9 cellular contexts compared by ENCODE assay signal in genomic region chr7:150383710-150384397, GRCh38. TPM values are rescaled to one million over a fixed set of nuclear protein-coding genes. Genes with fewer than 3 reads are reported as not detected.
DNase-seq lines count a peak whose midpoint lies in the region; ATAC-seq, FAIRE-seq and TF ChIP-seq lines count a peak whose summit lies in the region.
"Had no signal": no experiment of that assay in that cellular context is flagged by ENCODE, and none has a peak within 500 bp of the region (broad histone marks: within the 10 kb centered on the region; RNA-seq: fewer than 3 reads in every experiment).

No MANE protein-coding gene starts in this region.

- peak overlapping the region; percentile 81 for H3K27ac ChIP-seq in C4-2B
- H3K27ac ChIP-seq in K562 (ENCODE audit: extremely low read depth, low read depth, low read length), result no peak overlapping the region

- POLR2A ChIA-PET in K562 (lab: Yijun Ruan, JAX), result interaction anchor here (0.5 to 1.7 kb wide), 11 partner anchors 9 to 181 kb away, joined by 3 to 7 read pairs (median 4); a partner anchor contains a TSS

- CTCF ChIA-PET in K562 (lab: Yijun Ruan, JAX; ENCODE audit: low intra/inter-chr PET ratio), result no interaction called here

- H3K27me3 ChIP-seq in K562 (ENCODE audit: control insufficient read depth in 2 of 2, insufficient read depth in 2 of 2, low read length in 2 of 2), result no peaks in the 10 kb centered on the region

- in situ Hi-C loops in K562 (cut with MboI), result no loop called here

- 85% methylated on average over 22 of the region's 22 CpGs for WGBS in K562 (ENCODE audit: insufficient coverage, low coverage, missing lambda C conversion rate)

- TF ChIP-seq CTCF in C4-2B (conservative IDR thresholded peaks at IDR 0.05) (no peak), K562 (IDR thresholded peaks at IDR 0.05 in 2 of 3, conservative IDR thresholded peaks at IDR 0.05 in 1 of 3; ENCODE audit: insufficient read depth in 2 of 3, low read depth in 1 of 3, low read length in 3 of 3) (no peak)

- H3K4me3 ChIP-seq in K562, result no peak overlapping the region

- no peaks in the 10 kb centered on the region for H3K9me3 ChIP-seq in K562 (replicated peaks; ENCODE audit: control insufficient read depth, insufficient read depth, low read depth, low read length)

- DNase-seq in NCI-H146 treated with DMSO at 0.1 percent for 48 hours (lab: John Stamatoyannopoulos, UW; ENCODE audit: unreplicated experiment) (peak; percentile 99), K562 (ENCODE audit: extremely low read depth in 1 of 4, low spot score in 3 of 4) (peak in 3 of 4 experiments; percentile 41 to 58 (median 56)), midbrain (lab: John Stamatoyannopoulos, UW) (peak; percentile 95), H54 (ENCODE audit: insufficient read length, low spot score) (no peak), glomerular visceral epithelial cell (ENCODE audit: extremely low spot score) (no peak)
- DNase-seq: NCI-H1694 treated with DMSO at 0.1 percent for 48 hours had no signal

- peak overlapping the region in 1 of 2 experiments; percentile 83; a peak in 2 of 4 replicates for H3K9ac ChIP-seq in K562 (ENCODE audit: insufficient read depth in 1 of 2, low read depth in 2 of 2, low read length in 2 of 2)

- BruUV-seq in K562 (replicated peaks; lab: Mats Ljungman, UMichigan), result no TSS peak

- H2AFZ ChIP-seq in K562 (ENCODE audit: low read depth, low read length), result no peak overlapping the region

- peaks cover 10% of the 10 kb centered on the region for H3K9me1 ChIP-seq in K562 (ENCODE audit: control insufficient read depth, insufficient read depth, low read length)

- intact Hi-C loops in K562 (cut with micrococcal nuclease), result no loop called here

- peaks cover 9 to 45% of the 10 kb centered on the region in 2 experiments for H3K4me1 ChIP-seq in K562 (replicated peaks in 1 of 2; ENCODE audit: control insufficient read depth in 2 of 2, insufficient read depth in 2 of 2, low read length in 2 of 2)

- no peak for FAIRE-seq in K562 (lab: Jason Lieb, UNC)
- no peak for FAIRE-seq in H54 (lab: Jason Lieb, UNC)

- no peak for TF ChIP-seq POLR2A in K562 (conservative IDR thresholded peaks at IDR 0.05)
- no peak for TF ChIP-seq POLR2A in H54 (IDR thresholded peaks at IDR 0.05; ENCODE audit: low read depth, low read length)

- H3K36me3 ChIP-seq in K562 (ENCODE audit: control insufficient read depth, insufficient read depth, low read length), result peaks cover 21% of the 10 kb centered on the region; the same call in 2 of the 3 replicates

- ATAC-seq in K562 (no peak), HG03039 (IDR thresholded peaks at IDR 0.05; ENCODE audit: unreplicated experiment) (no peak), HG03095 (IDR thresholded peaks at IDR 0.05; ENCODE audit: unreplicated experiment) (no peak)

- no peak overlapping the region for H3K4me2 ChIP-seq in K562 (ENCODE audit: insufficient read depth, low read length)

- TF ChIP-seq RAD21 in K562 (CRISPR knock-in tag; conservative IDR thresholded peaks at IDR 0.05 in 1 of 2, IDR thresholded peaks at IDR 0.05 in 1 of 2), result no peak

- no peak for TF ChIP-seq EP300 in K562 (IDR thresholded peaks at IDR 0.05; ENCODE audit: low read length)

- peaks cover 53% of the 10 kb centered on the region for H3K79me2 ChIP-seq in K562 (ENCODE audit: control insufficient read depth, insufficient read depth, low read length)

- H4K20me1 ChIP-seq in K562 (replicated peaks; ENCODE audit: control insufficient read depth, insufficient read depth, low read length), result peaks cover 32% of the 10 kb centered on the region

TF ChIP-seq in K562, 482 proteins besides CTCF, POLR2A, EP300 and RAD21 (continues in another document):
- TF ChIP-seq RBFOX2 (IDR thresholded peaks at IDR 0.05; ENCODE audit: low read depth, low read length), result peak; percentile 36; the same call in 1 of the 2 replicates
- TF ChIP-seq, protein P1, sequence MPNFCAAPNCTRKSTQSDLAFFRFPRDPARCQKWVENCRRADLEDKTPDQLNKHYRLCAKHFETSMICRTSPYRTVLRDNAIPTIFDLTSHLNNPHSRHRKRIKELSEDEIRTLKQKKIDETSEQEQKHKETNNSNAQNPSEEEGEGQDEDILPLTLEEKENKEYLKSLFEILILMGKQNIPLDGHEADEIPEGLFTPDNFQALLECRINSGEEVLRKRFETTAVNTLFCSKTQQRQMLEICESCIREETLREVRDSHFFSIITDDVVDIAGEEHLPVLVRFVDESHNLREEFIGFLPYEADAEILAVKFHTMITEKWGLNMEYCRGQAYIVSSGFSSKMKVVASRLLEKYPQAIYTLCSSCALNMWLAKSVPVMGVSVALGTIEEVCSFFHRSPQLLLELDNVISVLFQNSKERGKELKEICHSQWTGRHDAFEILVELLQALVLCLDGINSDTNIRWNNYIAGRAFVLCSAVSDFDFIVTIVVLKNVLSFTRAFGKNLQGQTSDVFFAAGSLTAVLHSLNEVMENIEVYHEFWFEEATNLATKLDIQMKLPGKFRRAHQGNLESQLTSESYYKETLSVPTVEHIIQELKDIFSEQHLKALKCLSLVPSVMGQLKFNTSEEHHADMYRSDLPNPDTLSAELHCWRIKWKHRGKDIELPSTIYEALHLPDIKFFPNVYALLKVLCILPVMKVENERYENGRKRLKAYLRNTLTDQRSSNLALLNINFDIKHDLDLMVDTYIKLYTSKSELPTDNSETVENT (CRISPR knock-in tag; IDR thresholded peaks at IDR 0.05), result 0 out of 2 replicates have a peak, but pooled peaks have one; percentile 10

RNA-seq across cellular contexts. Expression of gene ZNF775, which starts 4.7 kb away (rescaled TPM):
- total RNA-seq in K562 (2011; cell fraction: chromatin; rRNA removed; ENCODE audit: low replicate concordance), result 3.1 and 10.5 TPM in 2 replicates
- 12.0 and 14.7 TPM in 2 replicates for total RNA-seq in K562 (2011; cell fraction: nucleolus; rRNA removed)
- 5.9 TPM in 2 replicates for total RNA-seq in K562 (2011; cell fraction: nucleoplasm; rRNA removed)
- total RNA-seq in K562 (2014; rRNA removed) (18.6 and 21.8 TPM in 2 replicates), K562 (2014; rRNA removed; fragmentation: Illumina TruSeq; extraction: Trizol) (1.1 and 1.8 TPM in 2 replicates), K562 (2015; rRNA removed; fragmentation: Illumina TruSeq; extraction: Trizol) (5.5 and 5.7 TPM in 2 replicates), K562 (2021) (18.7 and 19.2 TPM in 2 replicates)
- polyA plus RNA-seq in K562 (2011; rRNA removed) (4.9 and 8.3 TPM in 2 replicates), K562 (2014; fragmentation: Illumina TruSeq; extraction: Trizol) (1.5 and 3.5 TPM in 2 replicates), K562 (2014; fragmentation: Nextera tagmentation; extraction: Ambion mirVana) (under 1 TPM; 0.04 to 0.20 TPM), K562 (2014; rRNA removed) (13.1 and 13.2 TPM in 2 replicates)
- 7.9 and 29.5 TPM in 2 replicates for polyA plus RNA-seq in K562 (2011; cell fraction: cytosol; rRNA removed)
- 9.1 and 15.1 TPM in 2 replicates for polyA plus RNA-seq in K562 (2011; cell fraction: nucleus; rRNA removed)
- polyA plus RNA-seq in K562 (2012), result 11.8 and 13.9 TPM in 2 replicates
- 1.3 and 1.6 TPM in 2 replicates for polyA minus RNA-seq in K562 (2011; rRNA and poly(A)+ RNA removed)
- polyA minus RNA-seq in K562 (2011; cell fraction: cytosol; rRNA and poly(A)+ RNA removed), result 7.2 and 17.1 TPM in 2 replicates
- 4.3 and 5.3 TPM in 2 replicates for polyA minus RNA-seq in K562 (2011; cell fraction: nucleus; rRNA and poly(A)+ RNA removed)

RNA-seq across cellular contexts. Expression of gene REPIN1, which starts 15.2 kb away (rescaled TPM):
- total RNA-seq in K562 (2011; cell fraction: chromatin; rRNA removed; ENCODE audit: low replicate concordance), result 109 and 296 TPM in 2 replicates
- 251 and 260 TPM in 2 replicates for total RNA-seq in K562 (2011; cell fraction: nucleolus; rRNA removed)
- total RNA-seq in K562 (2011; cell fraction: nucleoplasm; rRNA removed), result 183 and 184 TPM in 2 replicates
- total RNA-seq in K562 (2014; rRNA removed) (212 and 268 TPM in 2 replicates), K562 (2014; rRNA removed; fragmentation: Illumina TruSeq; extraction: Trizol) (46.9 and 56.8 TPM in 2 replicates), K562 (2015; rRNA removed; fragmentation: Illumina TruSeq; extraction: Trizol) (94.0 and 99.6 TPM in 2 replicates), K562 (2021) (277 and 283 TPM in 2 replicates)
- polyA plus RNA-seq in K562 (2011; rRNA removed) (130 and 189 TPM in 2 replicates), K562 (2014; fragmentation: Illumina TruSeq; extraction: Trizol) (94.3 and 120 TPM in 2 replicates), K562 (2014; fragmentation: Nextera tagmentation; extraction: Ambion mirVana) (10 to 100 TPM in 1 of 2 experiments, 1 to 10 TPM in 1; 8.1 to 11.0 TPM), K562 (2014; rRNA removed) (209 and 237 TPM in 2 replicates)
- 210 and 322 TPM in 2 replicates for polyA plus RNA-seq in K562 (2011; cell fraction: cytosol; rRNA removed)
- polyA plus RNA-seq in K562 (2011; cell fraction: nucleus; rRNA removed), result 461 and 543 TPM in 2 replicates
- polyA plus RNA-seq in K562 (2012), result 186 and 202 TPM in 2 replicates
- polyA minus RNA-seq in K562 (2011; rRNA and poly(A)+ RNA removed), result 65.6 and 71.9 TPM in 2 replicates
- polyA minus RNA-seq in K562 (2011; cell fraction: cytosol; rRNA and poly(A)+ RNA removed), result 96.6 and 122 TPM in 2 replicates
- 81.0 and 130 TPM in 2 replicates for polyA minus RNA-seq in K562 (2011; cell fraction: nucleus; rRNA and poly(A)+ RNA removed)

RNA-seq across cellular contexts. Expression of gene RARRES2, which starts 42.4 kb away (rescaled TPM):
- total RNA-seq in K562 (2011; cell fraction: chromatin; rRNA removed; ENCODE audit: low replicate concordance), result not detected in 2 replicates
- total RNA-seq in K562 (2011; cell fraction: nucleolus; rRNA removed), result not detected in 2 replicates
- total RNA-seq in K562 (2011; cell fraction: nucleoplasm; rRNA removed), result not detected in 2 replicates
- total RNA-seq in K562 (2014; rRNA removed) (not detected in 2 replicates), K562 (2014; rRNA removed; fragmentation: Illumina TruSeq; extraction: Trizol) (not detected in 2 replicates), K562 (2015; rRNA removed; fragmentation: Illumina TruSeq; extraction: Trizol) (not detected in 2 replicates), K562 (2021) (1.7 and 1.8 TPM in 2 replicates)
- polyA plus RNA-seq in K562 (2011; rRNA removed) (0.11 TPM in 1 of 2 replicates, not detected in the other), K562 (2014; fragmentation: Illumina TruSeq; extraction: Trizol) (not detected in 2 replicates), K562 (2014; fragmentation: Nextera tagmentation; extraction: Ambion mirVana) (not detected), K562 (2014; rRNA removed) (0.23 TPM in 1 of 2 replicates, not detected in the other)
- polyA plus RNA-seq in K562 (2011; cell fraction: cytosol; rRNA removed), result 0.51 and 0.55 TPM in 2 replicates
- polyA plus RNA-seq in K562 (2011; cell fraction: nucleus; rRNA removed), result 0.13 and 0.26 TPM in 2 replicates
- 0.21 and 0.33 TPM in 2 replicates for polyA plus RNA-seq in K562 (2012)
- polyA minus RNA-seq in K562 (2011; rRNA and poly(A)+ RNA removed), result not detected in 2 replicates
- not detected in 2 replicates for polyA minus RNA-seq in K562 (2011; cell fraction: cytosol; rRNA and poly(A)+ RNA removed)
- polyA minus RNA-seq in K562 (2011; cell fraction: nucleus; rRNA and poly(A)+ RNA removed), result not detected in 2 replicates

Comparison
In these comparisons a context has a peak if more than half of its experiments do, and no peak if none do; other contexts are left out.
1. DNase-seq: peak in NCI-H146 treated with DMSO at 0.1 percent for 48 hours (single experiment), K562 (3 of 4) and midbrain (single experiment); none in H54 (single experiment) and glomerular visceral epithelial cell (single experiment).